ENCODE assay signal across 14 cellular contexts in the genomic region with DNA sequence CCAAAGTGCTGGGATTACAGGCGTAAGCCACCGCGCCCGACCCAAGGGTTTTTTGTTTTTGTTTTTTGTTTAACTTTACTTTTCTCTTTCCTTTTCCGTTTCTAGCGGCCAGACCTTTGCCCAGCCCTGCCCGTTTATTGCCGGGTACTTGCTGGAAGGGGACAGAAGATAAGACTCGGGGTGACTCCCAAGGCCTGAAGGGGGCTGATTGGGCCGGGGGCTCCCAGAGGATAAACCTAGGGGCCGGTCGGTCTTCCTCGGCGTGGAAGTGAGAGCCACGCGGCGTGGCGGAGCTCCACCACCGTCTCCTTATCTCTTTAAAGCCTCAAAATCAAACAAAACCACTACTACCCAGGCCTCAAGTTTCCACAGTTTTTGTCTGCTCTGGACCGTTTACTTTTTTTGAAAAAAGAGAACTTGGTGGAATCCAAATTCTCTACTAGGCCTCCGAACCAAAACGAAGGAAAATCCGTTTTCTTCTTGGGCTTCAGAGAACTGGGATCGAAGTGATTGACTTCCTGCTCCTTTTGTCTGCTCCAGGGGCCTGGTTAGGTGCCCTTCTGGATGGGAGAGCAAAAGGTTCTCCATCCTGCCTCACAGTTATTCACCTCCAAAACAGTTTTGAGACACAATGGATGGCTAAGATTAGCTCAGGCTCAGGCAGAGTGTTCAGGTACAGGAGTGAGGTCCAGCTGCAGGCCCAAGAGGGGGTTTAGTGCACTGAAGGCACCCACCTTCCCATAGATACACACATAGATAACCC. TPM values are rescaled to one million over a fixed set of nuclear protein-coding genes. Genes with fewer than 3 reads are reported as not detected.
A peak's percentile ranks its signal among the peaks of the same experiment; 100 is the strongest.
DNase-seq lines count a peak whose midpoint lies in the region; ATAC-seq, FAIRE-seq and TF ChIP-seq lines count a peak whose summit lies in the region.
"Had no signal": no experiment of that assay in that cellular context is flagged by ENCODE, and none has a peak within 500 bp of the region (broad histone marks: within the 10 kb centered on the region; RNA-seq: fewer than 3 reads in every experiment).

No MANE protein-coding gene starts in this region.

- peaks cover 2% of the 10 kb centered on the region for H3K36me3 Mint-ChIP-seq in activated naive CD8-positive, alpha-beta T cell
- H3K36me3 Mint-ChIP-seq in naive thymus-derived CD4-positive, alpha-beta T cell: peaks cover 0 to 4% (median 0%) of the 10 kb centered on the region in 5 donors

- no peak for ATAC-seq in HepG2
- ATAC-seq in right lobe of liver: no peak
- ATAC-seq in naive thymus-derived CD4-positive, alpha-beta T cell: no peak
- ATAC-seq in upper lobe of right lung: no peak
- ATAC-seq in GM18517 (IDR thresholded peaks at IDR 0.05; ENCODE audit: unreplicated experiment): no peak
- no peak for ATAC-seq in GM21515 (IDR thresholded peaks at IDR 0.05; ENCODE audit: unreplicated experiment)
- ATAC-seq in HG03196 (IDR thresholded peaks at IDR 0.05; ENCODE audit: unreplicated experiment): no peak
- ATAC-seq: psoas muscle had no signal

- WGBS in HepG2 (ENCODE audit: low lambda C conversion rate): 33% methylated on average over 24 of the region's 24 CpGs
- 23% methylated on average over 18 of the region's 24 CpGs for WGBS in right lobe of liver (ENCODE audit: insufficient coverage, low coverage, low lambda C conversion rate, missing lambda C conversion rate)

- H3K27me3 Mint-ChIP-seq in activated naive CD8-positive, alpha-beta T cell: peaks cover 51% of the 10 kb centered on the region
- H3K27me3 Mint-ChIP-seq in naive thymus-derived CD4-positive, alpha-beta T cell: peaks cover 78 to 98% (median 89%) of the 10 kb centered on the region in 5 donors

- TF ChIP-seq CTCF in HepG2 (CRISPR knock-in tag; IDR thresholded peaks at IDR 0.05) (no peak), right lobe of liver (IDR thresholded peaks at IDR 0.05) (no peak), upper lobe of right lung (IDR thresholded peaks at IDR 0.05) (no peak)

- TF ChIP-seq EP300 in HepG2 (IDR thresholded peaks at IDR 0.05; ENCODE audit: low read depth in 2 of 2, low read length in 2 of 2) (no peak), HepG2 (CRISPR knock-in tag; IDR thresholded peaks at IDR 0.05; ENCODE audit: borderline replicate concordance) (no peak)

- no peak for FAIRE-seq in HepG2 (lab: Jason Lieb, UNC)
- FAIRE-seq: D721Med had no signal

- H3K4me3 Mint-ChIP-seq in activated naive CD8-positive, alpha-beta T cell: peak overlapping the region; percentile 56
- peak overlapping the region in 8 of 10 donors; percentile 16 to 77 (median 56) for H3K4me3 Mint-ChIP-seq in naive thymus-derived CD4-positive, alpha-beta T cell

- intact Hi-C loops in HepG2 (cut with micrococcal nuclease; ENCODE audit: unreplicated experiment) (no loop called here), right lobe of liver (cut with DNase I) (no loop called here), upper lobe of right lung (cut with DNase I) (no loop called here)
- intact Hi-C loops in naive thymus-derived CD4-positive, alpha-beta T cell (cut with micrococcal nuclease): no loop called here

- H3K9me3 ChIP-seq in HepG2 (ENCODE audit: low read length) (no peaks in the 10 kb centered on the region), right lobe of liver (no peaks in the 10 kb centered on the region), upper lobe of right lung (no peaks in the 10 kb centered on the region)
- no peaks in the 10 kb centered on the region for H3K9me3 ChIP-seq in naive thymus-derived CD4-positive, alpha-beta T cell (ENCODE audit: control insufficient read depth in 2 of 3, low read length in 3 of 3)
- H3K9me3 ChIP-seq: psoas muscle had no signal

- H3K27me3 ChIP-seq in HepG2 (ENCODE audit: control insufficient read depth in 1 of 2, insufficient read depth in 2 of 2, low read length in 2 of 2) (peaks cover 24 to 96% of the 10 kb centered on the region in 2 experiments), right lobe of liver (peaks cover 16 to 79% of the 10 kb centered on the region in 2 donors), upper lobe of right lung (peaks cover 100% of the 10 kb centered on the region)
- H3K27me3 ChIP-seq in naive thymus-derived CD4-positive, alpha-beta T cell (ENCODE audit: control insufficient read depth in 2 of 2, insufficient read depth in 2 of 2, low read length in 2 of 2): peaks cover 18 to 41% of the 10 kb centered on the region in 2 donors

- H3K4me1 ChIP-seq in HepG2 (ENCODE audit: insufficient read depth, low read length): 0 out of 2 replicates have a peak, but pooled peaks cover 4% of the 10 kb centered on the region
- H3K4me1 ChIP-seq in right lobe of liver: no peaks in the 10 kb centered on the region
- peaks cover 0 to 6% of the 10 kb centered on the region in 2 donors for H3K4me1 ChIP-seq in naive thymus-derived CD4-positive, alpha-beta T cell (ENCODE audit: control insufficient read depth in 2 of 2, insufficient read depth in 2 of 2, low read length in 2 of 2)
- H3K4me1 ChIP-seq in upper lobe of right lung: no peaks in the 10 kb centered on the region
- H3K4me1 ChIP-seq: psoas muscle had no signal

- POLR2A ChIA-PET in HepG2 (lab: Yijun Ruan, JAX): no interaction called here
- POLR2A ChIA-PET in naive thymus-derived CD4-positive, alpha-beta T cell (lab: Charles Lee): no interaction called here

- no peak overlapping the region for H3K9ac ChIP-seq in HepG2 (ENCODE audit: insufficient read depth, low read depth, low read length)

- H3K79me2 ChIP-seq in HepG2 (ENCODE audit: insufficient read depth, low read length): no peaks in the 10 kb centered on the region

- H3K36me3 ChIP-seq in HepG2 (replicated peaks in 1 of 2; ENCODE audit: control insufficient read depth in 1 of 2, insufficient read depth in 2 of 2, low read length in 2 of 2) (no peaks in the 10 kb centered on the region), right lobe of liver (no peaks in the 10 kb centered on the region), upper lobe of right lung (no peaks in the 10 kb centered on the region)
- no peaks in the 10 kb centered on the region for H3K36me3 ChIP-seq in naive thymus-derived CD4-positive, alpha-beta T cell (ENCODE audit: control insufficient read depth in 2 of 3, insufficient read depth in 3 of 3, low read length in 3 of 3)

- CTCF ChIA-PET in HepG2 (lab: Yijun Ruan, JAX; ENCODE audit: low intra/inter-chr PET ratio, low total read pairs): no interaction called here
- CTCF ChIA-PET in naive thymus-derived CD4-positive, alpha-beta T cell (lab: Charles Lee): no interaction called here

- H3K27ac ChIP-seq in HepG2 (ENCODE audit: extremely low read length, insufficient read depth, low read length) (no peak overlapping the region), right lobe of liver (no peak overlapping the region), upper lobe of right lung (no peak overlapping the region)
- H3K27ac ChIP-seq in naive thymus-derived CD4-positive, alpha-beta T cell (ENCODE audit: low read depth, low read length): no peak overlapping the region
- H3K27ac ChIP-seq: psoas muscle had no signal

- H4K20me1 ChIP-seq in HepG2 (ENCODE audit: insufficient read depth, low read length): no peaks in the 10 kb centered on the region

- TF ChIP-seq POLR2A in HepG2 (IDR thresholded peaks at IDR 0.05; ENCODE audit: insufficient read depth in 1 of 2, low read depth in 2 of 2, low read length in 2 of 2) (no peak), right lobe of liver (IDR thresholded peaks at IDR 0.05) (no peak)

- no peaks in the 10 kb centered on the region for H3K9me3 Mint-ChIP-seq in activated naive CD8-positive, alpha-beta T cell (ENCODE audit: low read depth)
- peaks cover 0 to 6% (median 0%) of the 10 kb centered on the region in 11 donors for H3K9me3 Mint-ChIP-seq in naive thymus-derived CD4-positive, alpha-beta T cell

- H3K4me3 ChIP-seq in HepG2 (replicated peaks in 1 of 3; ENCODE audit: insufficient read depth in 1 of 3, low read depth in 2 of 3, low read length in 3 of 3) (no peak overlapping the region), right lobe of liver (no peak overlapping the region), upper lobe of right lung (no peak overlapping the region)
- no peak overlapping the region for H3K4me3 ChIP-seq in naive thymus-derived CD4-positive, alpha-beta T cell (ENCODE audit: low read length)

- in situ Hi-C loops in HepG2 (cut with HindIII; ENCODE audit: extremely low pct_ligation_motif_present, low pct_unique_long_range_greater_than_20kb): no loop called here

- no peak overlapping the region for H3K4me2 ChIP-seq in HepG2 (ENCODE audit: low read depth, low read length)

- no peak for TF ChIP-seq RAD21 in HepG2 (CRISPR knock-in tag; IDR thresholded peaks at IDR 0.05)

- no peak overlapping the region for H2AFZ ChIP-seq in HepG2 (ENCODE audit: low read length)

- H3K27ac Mint-ChIP-seq in activated naive CD8-positive, alpha-beta T cell: no peak overlapping the region
- H3K27ac Mint-ChIP-seq in naive thymus-derived CD4-positive, alpha-beta T cell: peak overlapping the region in 1 of 9 donors; percentile 48

- peaks cover 11% of the 10 kb centered on the region for H3K4me1 Mint-ChIP-seq in activated naive CD8-positive, alpha-beta T cell (ENCODE audit: low read depth)
- peaks cover 6 to 16% (median 14%) of the 10 kb centered on the region in 7 donors for H3K4me1 Mint-ChIP-seq in naive thymus-derived CD4-positive, alpha-beta T cell

- DNase-seq in HepG2 (ENCODE audit: low spot score) (no peak), right lobe of liver (no peak), upper lobe of right lung (peak; percentile 25)
- DNase-seq in naive thymus-derived CD4-positive, alpha-beta T cell: no peak
- DNase-seq: AML-193, GF-D8, NCI-H2081 treated with DMSO at 0.1 percent for 48 hours, psoas muscle, RPMI8226 had no signal

- no TSS peak for BruUV-seq in HepG2 (replicated peaks; lab: Mats Ljungman, UMichigan)

RNA-seq across cellular contexts. Expression of a gene that starts 8.5 kb away (rescaled TPM):
- total RNA-seq in HepG2 (2016; rRNA removed; fragmentation: Illumina TruSeq; extraction: Trizol) (not detected in 2 replicates), right lobe of liver (not detected), upper lobe of right lung (not detected)
- total RNA-seq in HepG2 (2016; cell fraction: cytosol; rRNA removed; fragmentation: Illumina TruSeq; extraction: Trizol; ENCODE audit: low read depth): not detected in 2 replicates
- total RNA-seq in HepG2 (2016; cell fraction: insoluble cytoplasmic fraction; rRNA removed; fragmentation: Illumina TruSeq; extraction: Trizol): not detected in 2 replicates
- total RNA-seq in HepG2 (2016; cell fraction: membrane; rRNA removed; fragmentation: Illumina TruSeq; extraction: Trizol): not detected in 2 replicates
- total RNA-seq in HepG2 (2016; cell fraction: nucleus; rRNA removed; fragmentation: Illumina TruSeq; extraction: Trizol): not detected in 2 replicates
- polyA plus RNA-seq in HepG2 (2011; rRNA removed): not detected in 2 replicates
- 0.01 TPM in 1 of 2 replicates, not detected in the other for polyA plus RNA-seq in HepG2 (2011; cell fraction: cytosol; rRNA removed)
- polyA plus RNA-seq in HepG2 (2011; cell fraction: nucleus; rRNA removed): not detected in 2 replicates
- polyA plus RNA-seq in HepG2 (2012): not detected in 2 replicates
- not detected in 2 replicates for polyA plus RNA-seq in HepG2 (2016; cell fraction: cytosol; fragmentation: Illumina TruSeq; extraction: Trizol; ENCODE audit: low read depth)
- polyA plus RNA-seq in HepG2 (2016; cell fraction: insoluble cytoplasmic fraction; fragmentation: Illumina TruSeq; extraction: Trizol; ENCODE audit: low read depth): not detected in 2 replicates
- polyA plus RNA-seq in HepG2 (2016; cell fraction: membrane; fragmentation: Illumina TruSeq; extraction: Trizol; ENCODE audit: low read depth): not detected in 2 replicates
- not detected in 2 replicates for polyA plus RNA-seq in HepG2 (2016; cell fraction: nucleus; fragmentation: Illumina TruSeq; extraction: Trizol; ENCODE audit: insufficient read depth, low read depth)
- polyA minus RNA-seq in HepG2 (2011; rRNA and poly(A)+ RNA removed; ENCODE audit: low replicate concordance): 0.06 and 0.49 TPM in 2 replicates
- not detected in 2 replicates for polyA minus RNA-seq in HepG2 (2011; cell fraction: cytosol; rRNA and poly(A)+ RNA removed)
- not detected in 2 replicates for polyA minus RNA-seq in HepG2 (2011; cell fraction: nucleus; rRNA and poly(A)+ RNA removed)
- under 1 TPM in 3 of 5 experiments, not detected in 2; 0.12 to 0.24 (median 0.16) TPM for total RNA-seq in naive thymus-derived CD4-positive, alpha-beta T cell
- polyA plus RNA-seq in naive thymus-derived CD4-positive, alpha-beta T cell: not detected
- total RNA-seq: psoas muscle had no signal

RNA-seq across cellular contexts. Expression of a gene that starts 19.5 kb away (rescaled TPM):
- total RNA-seq in HepG2 (2016; rRNA removed; fragmentation: Illumina TruSeq; extraction: Trizol): not detected in 2 replicates
- not detected in 2 replicates for total RNA-seq in HepG2 (2016; cell fraction: cytosol; rRNA removed; fragmentation: Illumina TruSeq; extraction: Trizol; ENCODE audit: low read depth)
- total RNA-seq in HepG2 (2016; cell fraction: insoluble cytoplasmic fraction; rRNA removed; fragmentation: Illumina TruSeq; extraction: Trizol): not detected in 2 replicates
- not detected in 2 replicates for total RNA-seq in HepG2 (2016; cell fraction: membrane; rRNA removed; fragmentation: Illumina TruSeq; extraction: Trizol)
- total RNA-seq in HepG2 (2016; cell fraction: nucleus; rRNA removed; fragmentation: Illumina TruSeq; extraction: Trizol): not detected in 2 replicates
- not detected in 2 replicates for polyA plus RNA-seq in HepG2 (2011; rRNA removed)
- polyA plus RNA-seq in HepG2 (2011; cell fraction: cytosol; rRNA removed): not detected in 2 replicates
- polyA plus RNA-seq in HepG2 (2011; cell fraction: nucleus; rRNA removed): not detected in 2 replicates
- polyA plus RNA-seq in HepG2 (2012): not detected in 2 replicates
- not detected in 2 replicates for polyA plus RNA-seq in HepG2 (2016; cell fraction: cytosol; fragmentation: Illumina TruSeq; extraction: Trizol; ENCODE audit: low read depth)
- polyA plus RNA-seq in HepG2 (2016; cell fraction: insoluble cytoplasmic fraction; fragmentation: Illumina TruSeq; extraction: Trizol; ENCODE audit: low read depth): not detected in 2 replicates
- not detected in 2 replicates for polyA plus RNA-seq in HepG2 (2016; cell fraction: membrane; fragmentation: Illumina TruSeq; extraction: Trizol; ENCODE audit: low read depth)
- not detected in 2 replicates for polyA plus RNA-seq in HepG2 (2016; cell fraction: nucleus; fragmentation: Illumina TruSeq; extraction: Trizol; ENCODE audit: insufficient read depth, low read depth)
- polyA minus RNA-seq in HepG2 (2011; rRNA and poly(A)+ RNA removed; ENCODE audit: low replicate concordance): 0.19 TPM in 1 of 2 replicates, not detected in the other
- polyA minus RNA-seq in HepG2 (2011; cell fraction: cytosol; rRNA and poly(A)+ RNA removed): not detected in 2 replicates
- not detected in 2 replicates for polyA minus RNA-seq in HepG2 (2011; cell fraction: nucleus; rRNA and poly(A)+ RNA removed)
- total RNA-seq in right lobe of liver: not detected
- total RNA-seq in naive thymus-derived CD4-positive, alpha-beta T cell: not detected
- not detected for polyA plus RNA-seq in naive thymus-derived CD4-positive, alpha-beta T cell
- 1.0 TPM for total RNA-seq in upper lobe of right lung
- total RNA-seq: psoas muscle had no signal

RNA-seq across cellular contexts. Expression of a gene that starts 23.8 kb away (rescaled TPM):
- total RNA-seq in HepG2 (2016; rRNA removed; fragmentation: Illumina TruSeq; extraction: Trizol) (not detected in 2 replicates), right lobe of liver (under 1 TPM in 4 of 6 experiments, not detected in 2; 0.16 to 0.79 (median 0.30) TPM), upper lobe of right lung (1.2 TPM)
- not detected in 2 replicates for total RNA-seq in HepG2 (2016; cell fraction: cytosol; rRNA removed; fragmentation: Illumina TruSeq; extraction: Trizol; ENCODE audit: low read depth)
- not detected in 2 replicates for total RNA-seq in HepG2 (2016; cell fraction: insoluble cytoplasmic fraction; rRNA removed; fragmentation: Illumina TruSeq; extraction: Trizol)
- total RNA-seq in HepG2 (2016; cell fraction: membrane; rRNA removed; fragmentation: Illumina TruSeq; extraction: Trizol): not detected in 2 replicates
- total RNA-seq in HepG2 (2016; cell fraction: nucleus; rRNA removed; fragmentation: Illumina TruSeq; extraction: Trizol): not detected in 2 replicates
- 0.04 and 0.08 TPM in 2 replicates for polyA plus RNA-seq in HepG2 (2011; rRNA removed)
- polyA plus RNA-seq in HepG2 (2011; cell fraction: cytosol; rRNA removed): not detected in 2 replicates
- not detected in 2 replicates for polyA plus RNA-seq in HepG2 (2011; cell fraction: nucleus; rRNA removed)
- not detected in 2 replicates for polyA plus RNA-seq in HepG2 (2012)
- polyA plus RNA-seq in HepG2 (2016; cell fraction: cytosol; fragmentation: Illumina TruSeq; extraction: Trizol; ENCODE audit: low read depth): not detected in 2 replicates
- polyA plus RNA-seq in HepG2 (2016; cell fraction: insoluble cytoplasmic fraction; fragmentation: Illumina TruSeq; extraction: Trizol; ENCODE audit: low read depth): not detected in 2 replicates
- not detected in 2 replicates for polyA plus RNA-seq in HepG2 (2016; cell fraction: membrane; fragmentation: Illumina TruSeq; extraction: Trizol; ENCODE audit: low read depth)
- polyA plus RNA-seq in HepG2 (2016; cell fraction: nucleus; fragmentation: Illumina TruSeq; extraction: Trizol; ENCODE audit: insufficient read depth, low read depth): not detected in 2 replicates
- polyA minus RNA-seq in HepG2 (2011; rRNA and poly(A)+ RNA removed; ENCODE audit: low replicate concordance): 8.9 TPM in 1 of 2 replicates, not detected in the other
- polyA minus RNA-seq in HepG2 (2011; cell fraction: cytosol; rRNA and poly(A)+ RNA removed): not detected in 2 replicates
- not detected in 2 replicates for polyA minus RNA-seq in HepG2 (2011; cell fraction: nucleus; rRNA and poly(A)+ RNA removed)
- under 1 TPM in 1 of 5 experiments, not detected in 4; 0.31 TPM for total RNA-seq in naive thymus-derived CD4-positive, alpha-beta T cell
- polyA plus RNA-seq in naive thymus-derived CD4-positive, alpha-beta T cell: not detected

RNA-seq across cellular contexts. Expression of a gene that starts 29.8 kb away (rescaled TPM):
- not detected in 2 replicates for total RNA-seq in HepG2 (2016; rRNA removed; fragmentation: Illumina TruSeq; extraction: Trizol)
- total RNA-seq in HepG2 (2016; cell fraction: cytosol; rRNA removed; fragmentation: Illumina TruSeq; extraction: Trizol; ENCODE audit: low read depth): not detected in 2 replicates
- not detected in 2 replicates for total RNA-seq in HepG2 (2016; cell fraction: insoluble cytoplasmic fraction; rRNA removed; fragmentation: Illumina TruSeq; extraction: Trizol)
- total RNA-seq in HepG2 (2016; cell fraction: membrane; rRNA removed; fragmentation: Illumina TruSeq; extraction: Trizol): not detected in 2 replicates
- not detected in 2 replicates for total RNA-seq in HepG2 (2016; cell fraction: nucleus; rRNA removed; fragmentation: Illumina TruSeq; extraction: Trizol)
- not detected in 2 replicates for polyA plus RNA-seq in HepG2 (2011; rRNA removed)
- polyA plus RNA-seq in HepG2 (2011; cell fraction: cytosol; rRNA removed): not detected in 2 replicates
- polyA plus RNA-seq in HepG2 (2011; cell fraction: nucleus; rRNA removed): not detected in 2 replicates
- not detected in 2 replicates for polyA plus RNA-seq in HepG2 (2012)
- not detected in 2 replicates for polyA plus RNA-seq in HepG2 (2016; cell fraction: cytosol; fragmentation: Illumina TruSeq; extraction: Trizol; ENCODE audit: low read depth)
- polyA plus RNA-seq in HepG2 (2016; cell fraction: insoluble cytoplasmic fraction; fragmentation: Illumina TruSeq; extraction: Trizol; ENCODE audit: low read depth): not detected in 2 replicates
- polyA plus RNA-seq in HepG2 (2016; cell fraction: membrane; fragmentation: Illumina TruSeq; extraction: Trizol; ENCODE audit: low read depth): not detected in 2 replicates
- polyA plus RNA-seq in HepG2 (2016; cell fraction: nucleus; fragmentation: Illumina TruSeq; extraction: Trizol; ENCODE audit: insufficient read depth, low read depth): not detected in 2 replicates
- 3.5 TPM in 1 of 2 replicates, not detected in the other for polyA minus RNA-seq in HepG2 (2011; rRNA and poly(A)+ RNA removed; ENCODE audit: low replicate concordance)
- not detected in 2 replicates for polyA minus RNA-seq in HepG2 (2011; cell fraction: cytosol; rRNA and poly(A)+ RNA removed)
- not detected in 2 replicates for polyA minus RNA-seq in HepG2 (2011; cell fraction: nucleus; rRNA and poly(A)+ RNA removed)
- under 1 TPM; 0.18 to 0.83 (median 0.56) TPM for total RNA-seq in right lobe of liver
- under 1 TPM in 1 of 5 experiments, not detected in 4; 0.34 TPM for total RNA-seq in naive thymus-derived CD4-positive, alpha-beta T cell
- not detected for polyA plus RNA-seq in naive thymus-derived CD4-positive, alpha-beta T cell
- total RNA-seq in upper lobe of right lung: 4.9 TPM

RNA-seq across cellular contexts. Expression of a gene that starts 41.0 kb away (rescaled TPM):
- total RNA-seq in HepG2 (2016; rRNA removed; fragmentation: Illumina TruSeq; extraction: Trizol): not detected in 2 replicates
- total RNA-seq in HepG2 (2016; cell fraction: cytosol; rRNA removed; fragmentation: Illumina TruSeq; extraction: Trizol; ENCODE audit: low read depth): not detected in 2 replicates
- not detected in 2 replicates for total RNA-seq in HepG2 (2016; cell fraction: insoluble cytoplasmic fraction; rRNA removed; fragmentation: Illumina TruSeq; extraction: Trizol)
- total RNA-seq in HepG2 (2016; cell fraction: membrane; rRNA removed; fragmentation: Illumina TruSeq; extraction: Trizol): not detected in 2 replicates
- total RNA-seq in HepG2 (2016; cell fraction: nucleus; rRNA removed; fragmentation: Illumina TruSeq; extraction: Trizol): not detected in 2 replicates
- not detected in 2 replicates for polyA plus RNA-seq in HepG2 (2011; rRNA removed)
- polyA plus RNA-seq in HepG2 (2011; cell fraction: cytosol; rRNA removed): not detected in 2 replicates
- polyA plus RNA-seq in HepG2 (2011; cell fraction: nucleus; rRNA removed): not detected in 2 replicates
- polyA plus RNA-seq in HepG2 (2012): not detected in 2 replicates
- polyA plus RNA-seq in HepG2 (2016; cell fraction: cytosol; fragmentation: Illumina TruSeq; extraction: Trizol; ENCODE audit: low read depth): not detected in 2 replicates
- not detected in 2 replicates for polyA plus RNA-seq in HepG2 (2016; cell fraction: insoluble cytoplasmic fraction; fragmentation: Illumina TruSeq; extraction: Trizol; ENCODE audit: low read depth)
- polyA plus RNA-seq in HepG2 (2016; cell fraction: membrane; fragmentation: Illumina TruSeq; extraction: Trizol; ENCODE audit: low read depth): not detected in 2 replicates
- not detected in 2 replicates for polyA plus RNA-seq in HepG2 (2016; cell fraction: nucleus; fragmentation: Illumina TruSeq; extraction: Trizol; ENCODE audit: insufficient read depth, low read depth)
- 0.49 TPM in 1 of 2 replicates, not detected in the other for polyA minus RNA-seq in HepG2 (2011; rRNA and poly(A)+ RNA removed; ENCODE audit: low replicate concordance)
- polyA minus RNA-seq in HepG2 (2011; cell fraction: cytosol; rRNA and poly(A)+ RNA removed): not detected in 2 replicates
- not detected in 2 replicates for polyA minus RNA-seq in HepG2 (2011; cell fraction: nucleus; rRNA and poly(A)+ RNA removed)
- total RNA-seq in right lobe of liver: under 1 TPM in 5 of 6 experiments, not detected in 1; 0.11 to 0.29 (median 0.19) TPM
- total RNA-seq in naive thymus-derived CD4-positive, alpha-beta T cell: not detected
- polyA plus RNA-seq in naive thymus-derived CD4-positive, alpha-beta T cell: not detected
- 4.4 TPM for total RNA-seq in upper lobe of right lung
